In genomic region chr1:148302586-148303364, GRCh38 we compare ENCODE assay signal across 8 cellular contexts.
DNase-seq lines count a peak whose midpoint lies in the region; ATAC-seq and TF ChIP-seq lines count a peak whose summit lies in the region.
"Not testable (repeated sequence)": the region's sequence is repeated elsewhere in the genome, so short reads cannot be mapped to it uniquely, and the experiment has no call there.

No MANE protein-coding gene starts in this region.

- TF ChIP-seq POLR2A in GM18505 (IDR thresholded peaks at IDR 0.05; ENCODE audit: borderline replicate concordance, extremely low read depth, insufficient read depth, insufficient read length), result not testable (repeated sequence)

- H3K9me3 Mint-ChIP-seq in dendritic cell treated with granulocyte-macrophage colony-stimulating factor and Interleukin-4, amounts not matched to agents 40 ng/mL and 50 ng/mL, for 4 days; immature natural killer cell: not testable (repeated sequence)

- intact Hi-C loops in OCI-LY7 (cut with micrococcal nuclease; ENCODE audit: unreplicated experiment); dendritic cell treated with granulocyte-macrophage colony-stimulating factor and Interleukin-4, amounts not matched to agents 40 ng/mL and 50 ng/mL, for 4 days (cut with micrococcal nuclease); sciatic nerve (cut with DNase I): not testable (repeated sequence)

- H4K20me1 ChIP-seq in OCI-LY7 (ENCODE audit: insufficient read depth, low read length), result not testable (repeated sequence)

- H3K36me3 Mint-ChIP-seq in dendritic cell treated with granulocyte-macrophage colony-stimulating factor and Interleukin-4, amounts not matched to agents 40 ng/mL and 50 ng/mL, for 4 days (ENCODE audit: low read depth); immature natural killer cell: not testable (repeated sequence)

- H3K4me2 ChIP-seq in OCI-LY7 (ENCODE audit: low read length), result peak overlapping the region; percentile 57

- not testable (repeated sequence) for H3K36me3 ChIP-seq in OCI-LY7 (ENCODE audit: insufficient read depth, low read length); thoracic aorta

- peak overlapping the region; percentile 7; the same call in 1 of the 2 replicates for H2AFZ ChIP-seq in OCI-LY7 (ENCODE audit: low read length)

- peaks cover 22% of the 10 kb centered on the region for H3K27me3 Mint-ChIP-seq in dendritic cell treated with granulocyte-macrophage colony-stimulating factor and Interleukin-4, amounts not matched to agents 40 ng/mL and 50 ng/mL, for 4 days
- H3K27me3 Mint-ChIP-seq in immature natural killer cell (ENCODE audit: low read depth in 3 of 3), result peaks cover 21 to 27% (median 26%) of the 10 kb centered on the region in 3 donors

- H3K4me1 ChIP-seq in OCI-LY7 (ENCODE audit: insufficient read depth, low read length, poor library complexity, severe bottlenecking), result peaks cover 11% of the 10 kb centered on the region
- H3K4me1 ChIP-seq in thoracic aorta (ENCODE audit: control insufficient read depth in 1 of 2, low read depth in 2 of 2), result not testable (repeated sequence)

- peak overlapping the region; percentile 44 for H3K4me3 Mint-ChIP-seq in dendritic cell treated with granulocyte-macrophage colony-stimulating factor and Interleukin-4, amounts not matched to agents 40 ng/mL and 50 ng/mL, for 4 days
- H3K4me3 Mint-ChIP-seq in immature natural killer cell, result peak overlapping the region; percentile 69 to 95 (median 75)

- CTCF ChIA-PET in OCI-LY7 (lab: Charles Lee; ENCODE audit: unreplicated experiment), result interaction anchor here (1.0 kb wide), 1 partner anchor 25 kb away, joined by 4 read pairs; no protein-coding TSS in a partner anchor

- not testable (repeated sequence) for TF ChIP-seq CTCF in OCI-LY7 (conservative IDR thresholded peaks at IDR 0.05; ENCODE audit: low read length); thoracic aorta (IDR thresholded peaks at IDR 0.05)

- H3K4me1 Mint-ChIP-seq in dendritic cell treated with granulocyte-macrophage colony-stimulating factor and Interleukin-4, amounts not matched to agents 40 ng/mL and 50 ng/mL, for 4 days (ENCODE audit: low read depth), result peaks cover 37% of the 10 kb centered on the region
- peaks cover 12 to 14% of the 10 kb centered on the region in 2 donors for H3K4me1 Mint-ChIP-seq in immature natural killer cell

- not testable (repeated sequence) for H3K9me2 ChIP-seq in OCI-LY7 (ENCODE audit: insufficient read depth, low read length)

- BruUV-seq in OCI-LY7 (replicated peaks; lab: Mats Ljungman, UMichigan), result not testable (repeated sequence)

- not testable (repeated sequence) for H3K27ac ChIP-seq in OCI-LY7 (ENCODE audit: low read depth, low read length, poor library complexity, severe bottlenecking); thoracic aorta

- POLR2A ChIA-PET in OCI-LY7 (lab: Charles Lee), result interaction anchor here (0.6 to 1.1 kb wide), 2 partner anchors 22 to 104 kb away, joined by 3 to 4 read pairs; no protein-coding TSS in a partner anchor

- not testable (repeated sequence) for H3K27ac Mint-ChIP-seq in dendritic cell treated with granulocyte-macrophage colony-stimulating factor and Interleukin-4, amounts not matched to agents 40 ng/mL and 50 ng/mL, for 4 days; immature natural killer cell

- H3K9me3 ChIP-seq in OCI-LY7 (ENCODE audit: low read length); thoracic aorta: not testable (repeated sequence)

- H3K4me3 ChIP-seq in OCI-LY7 (ENCODE audit: low read depth, low read length, poor library complexity, severe bottlenecking) (peak overlapping the region; percentile 50), thoracic aorta (peak overlapping the region; percentile 59)

- not testable (repeated sequence) for H3K79me2 ChIP-seq in OCI-LY7 (ENCODE audit: insufficient read depth, low read depth, low read length)

- H3K27me3 ChIP-seq in thoracic aorta (replicated peaks; ENCODE audit: insufficient read depth), result not testable (repeated sequence)

- DNase-seq in OCI-LY7 (ENCODE audit: low spot score); thoracic aorta (ENCODE audit: low spot score): not testable (repeated sequence)
- DNase-seq in activated T-cell treated with anti-CD3 and anti-CD28 coated beads for 24 hours (ENCODE audit: low read depth), result peak; percentile 77
- peak in 2 of 3 donors; percentile 19 to 42 for DNase-seq in immature natural killer cell
- DNase-seq in sciatic nerve (ENCODE audit: low spot score), result peak; percentile 78

- ATAC-seq in GM18505 (IDR thresholded peaks at IDR 0.05; ENCODE audit: unreplicated experiment) (peak; percentile 86), HG02678 (IDR thresholded peaks at IDR 0.05; ENCODE audit: unreplicated experiment) (peak; percentile 71), sciatic nerve (peak; percentile 93), thoracic aorta (ENCODE audit: insufficient number of reproducible peaks, low FRiP score, low read depth) (peak; percentile 77)
